ENCODE assay signal across 1 cellular context in the genomic region with DNA sequence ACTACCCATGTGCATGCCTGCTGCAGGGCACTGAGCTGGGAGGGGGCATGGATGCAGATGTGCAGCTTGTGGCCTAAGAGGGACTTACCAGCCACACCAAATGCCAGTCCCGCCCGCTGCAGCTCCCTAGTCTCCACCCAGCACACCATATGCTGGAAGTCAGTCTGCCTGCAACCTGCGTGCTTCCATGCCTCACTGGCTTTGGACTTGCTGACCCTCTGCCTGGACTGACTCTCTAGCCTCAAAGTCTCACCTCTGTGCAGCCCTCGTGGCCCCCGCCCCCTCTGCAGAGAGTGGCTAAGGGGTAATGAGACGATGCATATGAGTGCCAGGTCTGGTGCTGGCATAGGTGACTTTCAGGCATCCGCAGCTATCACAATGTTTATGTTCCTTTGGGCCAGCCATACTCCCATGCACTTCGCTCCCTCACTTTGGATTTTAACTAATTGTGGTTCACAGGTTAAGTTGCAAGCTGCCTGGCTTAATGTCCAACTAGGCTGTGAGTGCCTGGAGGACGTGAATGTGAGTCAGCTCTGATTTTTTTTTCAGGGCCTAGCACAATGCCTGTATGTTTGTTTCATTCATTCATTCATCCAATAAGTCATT.
TF ChIP-seq lines count a peak whose summit lies in the region.

No MANE protein-coding gene starts in this region.

TF ChIP-seq in HepG2, 621 proteins besides CTCF, POLR2A, EP300 and RAD21 (continued from another document and continues in another):
- no peak for TF ChIP-seq ZBTB1 (CRISPR knock-in tag; IDR thresholded peaks at IDR 0.05; ENCODE audit: borderline replicate concordance)
- no peak for TF ChIP-seq ZNF343 (CRISPR knock-in tag; IDR thresholded peaks at IDR 0.05)
- TF ChIP-seq HOMEZ (CRISPR knock-in tag; IDR thresholded peaks at IDR 0.05; ENCODE audit: low read depth), result peak; percentile 56; the same call in 1 of the 2 replicates
- no peak for TF ChIP-seq ZNF230 (CRISPR knock-in tag; IDR thresholded peaks at IDR 0.05)
- no peak for TF ChIP-seq ZNF75D (CRISPR knock-in tag; IDR thresholded peaks at IDR 0.05; ENCODE audit: borderline replicate concordance)
- no peak for TF ChIP-seq SYNCRIP (IDR thresholded peaks at IDR 0.05; ENCODE audit: insufficient read depth, low read depth, low read length)
- TF ChIP-seq ZKSCAN1 (IDR thresholded peaks at IDR 0.05; ENCODE audit: low read length), result no peak
- TF ChIP-seq ARNT2 (CRISPR knock-in tag; IDR thresholded peaks at IDR 0.05; ENCODE audit: low read depth), result no peak
- TF ChIP-seq TFE3 (CRISPR knock-in tag; IDR thresholded peaks at IDR 0.05), result no peak
- TF ChIP-seq, protein P1, sequence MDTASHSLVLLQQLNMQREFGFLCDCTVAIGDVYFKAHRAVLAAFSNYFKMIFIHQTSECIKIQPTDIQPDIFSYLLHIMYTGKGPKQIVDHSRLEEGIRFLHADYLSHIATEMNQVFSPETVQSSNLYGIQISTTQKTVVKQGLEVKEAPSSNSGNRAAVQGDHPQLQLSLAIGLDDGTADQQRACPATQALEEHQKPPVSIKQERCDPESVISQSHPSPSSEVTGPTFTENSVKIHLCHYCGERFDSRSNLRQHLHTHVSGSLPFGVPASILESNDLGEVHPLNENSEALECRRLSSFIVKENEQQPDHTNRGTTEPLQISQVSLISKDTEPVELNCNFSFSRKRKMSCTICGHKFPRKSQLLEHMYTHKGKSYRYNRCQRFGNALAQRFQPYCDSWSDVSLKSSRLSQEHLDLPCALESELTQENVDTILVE (CRISPR knock-in tag; IDR thresholded peaks at IDR 0.05), result no peak
- TF ChIP-seq TOPORS (CRISPR knock-in tag; IDR thresholded peaks at IDR 0.05), result no peak
- TF ChIP-seq, protein P2, sequence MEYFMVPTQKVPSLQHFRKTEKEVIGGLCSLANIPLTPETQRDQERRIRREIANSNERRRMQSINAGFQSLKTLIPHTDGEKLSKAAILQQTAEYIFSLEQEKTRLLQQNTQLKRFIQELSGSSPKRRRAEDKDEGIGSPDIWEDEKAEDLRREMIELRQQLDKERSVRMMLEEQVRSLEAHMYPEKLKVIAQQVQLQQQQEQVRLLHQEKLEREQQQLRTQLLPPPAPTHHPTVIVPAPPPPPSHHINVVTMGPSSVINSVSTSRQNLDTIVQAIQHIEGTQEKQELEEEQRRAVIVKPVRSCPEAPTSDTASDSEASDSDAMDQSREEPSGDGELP (IDR thresholded peaks at IDR 0.05; ENCODE audit: borderline replicate concordance, low read depth), result 0 out of 2 replicates have a peak, but pooled peaks have one; percentile 25
- no peak for TF ChIP-seq ZFP36 (IDR thresholded peaks at IDR 0.05; ENCODE audit: borderline replicate concordance, low read depth, low read length, partially characterized antibody)
- no peak for TF ChIP-seq FLYWCH1 (CRISPR knock-in tag; IDR thresholded peaks at IDR 0.05)
- TF ChIP-seq ZNF225 (CRISPR knock-in tag; IDR thresholded peaks at IDR 0.05), result no peak
- TF ChIP-seq ZNF639 (CRISPR knock-in tag; conservative IDR thresholded peaks at IDR 0.05), result no peak
- TF ChIP-seq, protein P3, sequence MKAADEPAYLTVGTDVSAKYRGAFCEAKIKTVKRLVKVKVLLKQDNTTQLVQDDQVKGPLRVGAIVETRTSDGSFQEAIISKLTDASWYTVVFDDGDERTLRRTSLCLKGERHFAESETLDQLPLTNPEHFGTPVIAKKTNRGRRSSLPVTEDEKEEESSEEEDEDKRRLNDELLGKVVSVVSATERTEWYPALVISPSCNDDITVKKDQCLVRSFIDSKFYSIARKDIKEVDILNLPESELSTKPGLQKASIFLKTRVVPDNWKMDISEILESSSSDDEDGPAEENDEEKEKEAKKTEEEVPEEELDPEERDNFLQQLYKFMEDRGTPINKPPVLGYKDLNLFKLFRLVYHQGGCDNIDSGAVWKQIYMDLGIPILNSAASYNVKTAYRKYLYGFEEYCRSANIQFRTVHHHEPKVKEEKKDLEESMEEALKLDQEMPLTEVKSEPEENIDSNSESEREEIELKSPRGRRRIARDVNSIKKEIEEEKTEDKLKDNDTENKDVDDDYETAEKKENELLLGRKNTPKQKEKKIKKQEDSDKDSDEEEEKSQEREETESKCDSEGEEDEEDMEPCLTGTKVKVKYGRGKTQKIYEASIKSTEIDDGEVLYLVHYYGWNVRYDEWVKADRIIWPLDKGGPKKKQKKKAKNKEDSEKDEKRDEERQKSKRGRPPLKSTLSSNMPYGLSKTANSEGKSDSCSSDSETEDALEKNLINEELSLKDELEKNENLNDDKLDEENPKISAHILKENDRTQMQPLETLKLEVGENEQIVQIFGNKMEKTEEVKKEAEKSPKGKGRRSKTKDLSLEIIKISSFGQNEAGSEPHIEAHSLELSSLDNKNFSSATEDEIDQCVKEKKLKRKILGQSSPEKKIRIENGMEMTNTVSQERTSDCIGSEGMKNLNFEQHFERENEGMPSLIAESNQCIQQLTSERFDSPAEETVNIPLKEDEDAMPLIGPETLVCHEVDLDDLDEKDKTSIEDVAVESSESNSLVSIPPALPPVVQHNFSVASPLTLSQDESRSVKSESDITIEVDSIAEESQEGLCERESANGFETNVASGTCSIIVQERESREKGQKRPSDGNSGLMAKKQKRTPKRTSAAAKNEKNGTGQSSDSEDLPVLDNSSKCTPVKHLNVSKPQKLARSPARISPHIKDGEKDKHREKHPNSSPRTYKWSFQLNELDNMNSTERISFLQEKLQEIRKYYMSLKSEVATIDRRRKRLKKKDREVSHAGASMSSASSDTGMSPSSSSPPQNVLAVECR (CRISPR knock-in tag; IDR thresholded peaks at IDR 0.05; ENCODE audit: borderline replicate concordance), result peak; percentile 20; the same call in 1 of the 2 replicates
- no peak for TF ChIP-seq ZBTB7A (CRISPR knock-in tag; IDR thresholded peaks at IDR 0.05)
- no peak for TF ChIP-seq ZNF605 (CRISPR knock-in tag; IDR thresholded peaks at IDR 0.05)
- TF ChIP-seq LRRFIP1 (CRISPR knock-in tag; conservative IDR thresholded peaks at IDR 0.05), result no peak
- TF ChIP-seq TBL1XR1 (IDR thresholded peaks at IDR 0.05; ENCODE audit: borderline replicate concordance, low read length, partially characterized antibody), result no peak
- TF ChIP-seq ZNF280D (CRISPR knock-in tag; IDR thresholded peaks at IDR 0.05), result no peak
- TF ChIP-seq, protein P4, sequence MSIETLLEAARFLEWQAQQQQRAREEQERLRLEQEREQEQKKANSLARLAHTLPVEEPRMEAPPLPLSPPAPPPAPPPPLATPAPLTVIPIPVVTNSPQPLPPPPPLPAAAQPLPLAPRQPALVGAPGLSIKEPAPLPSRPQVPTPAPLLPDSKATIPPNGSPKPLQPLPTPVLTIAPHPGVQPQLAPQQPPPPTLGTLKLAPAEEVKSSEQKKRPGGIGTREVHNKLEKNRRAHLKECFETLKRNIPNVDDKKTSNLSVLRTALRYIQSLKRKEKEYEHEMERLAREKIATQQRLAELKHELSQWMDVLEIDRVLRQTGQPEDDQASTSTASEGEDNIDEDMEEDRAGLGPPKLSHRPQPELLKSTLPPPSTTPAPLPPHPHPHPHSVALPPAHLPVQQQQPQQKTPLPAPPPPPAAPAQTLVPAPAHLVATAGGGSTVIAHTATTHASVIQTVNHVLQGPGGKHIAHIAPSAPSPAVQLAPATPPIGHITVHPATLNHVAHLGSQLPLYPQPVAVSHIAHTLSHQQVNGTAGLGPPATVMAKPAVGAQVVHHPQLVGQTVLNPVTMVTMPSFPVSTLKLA (IDR thresholded peaks at IDR 0.05), result no peak; the same call in 1 of the 2 replicates
- no peak for TF ChIP-seq ZNF597 (CRISPR knock-in tag; IDR thresholded peaks at IDR 0.05)
- no peak for TF ChIP-seq ZNF20 (CRISPR knock-in tag; IDR thresholded peaks at IDR 0.05)
- TF ChIP-seq TFDP1 (CRISPR knock-in tag; IDR thresholded peaks at IDR 0.05; ENCODE audit: borderline replicate concordance), result no peak
- TF ChIP-seq ZNF644 (CRISPR knock-in tag; IDR thresholded peaks at IDR 0.05; ENCODE audit: low read depth), result 0 out of 2 replicates have a peak, but pooled peaks have one; percentile 27
- TF ChIP-seq ZNF746 (CRISPR knock-in tag; IDR thresholded peaks at IDR 0.05), result no peak
- TF ChIP-seq ZSCAN31 (CRISPR knock-in tag; IDR thresholded peaks at IDR 0.05; ENCODE audit: low read depth), result no peak
